Comparison of ENCODE assay signal across 10 cellular contexts in the genomic region with DNA sequence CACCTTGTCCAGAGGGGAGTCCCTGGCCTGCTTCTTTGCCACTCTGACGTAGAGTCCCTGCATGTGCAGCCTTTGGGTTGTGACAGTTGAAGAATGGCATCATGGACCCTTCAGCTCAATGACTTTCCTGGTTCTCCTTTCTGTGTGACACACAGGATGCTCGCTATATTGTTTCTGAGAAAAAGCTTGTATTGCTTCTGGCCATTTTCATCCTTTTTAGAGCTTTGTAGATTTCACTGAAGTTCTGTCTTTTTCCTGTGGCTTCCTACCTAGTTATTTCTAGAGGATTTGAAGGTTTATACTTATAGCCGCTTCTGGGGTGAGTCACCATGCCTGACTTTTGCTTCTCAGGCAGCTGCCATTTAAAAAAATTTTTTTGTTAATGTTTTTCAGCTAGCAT. TPM values are rescaled to one million over a fixed set of nuclear protein-coding genes. Genes with fewer than 3 reads are reported as not detected.
DNase-seq lines count a peak whose midpoint lies in the region; ATAC-seq, FAIRE-seq and TF ChIP-seq lines count a peak whose summit lies in the region.
"Had no signal": no experiment of that assay in that cellular context is flagged by ENCODE, and none has a peak within 500 bp of the region (broad histone marks: within the 10 kb centered on the region; RNA-seq: fewer than 3 reads in every experiment).

No MANE protein-coding gene starts in this region.

- FAIRE-seq in small intestine (lab: Jason Lieb, UNC) = no peak

- H3K4me1 ChIP-seq in small intestine (ENCODE audit: control insufficient read depth in 2 of 2, insufficient read depth in 1 of 2, low read depth in 1 of 2, low read length in 1 of 2) = no peaks in the 10 kb centered on the region

- peaks cover 0 to 5% of the 10 kb centered on the region in 2 donors for H3K36me3 ChIP-seq in small intestine (ENCODE audit: control insufficient read depth in 2 of 2, insufficient read depth in 2 of 2, low read length in 2 of 2)

- no peak overlapping the region for H3K4me3 ChIP-seq in dorsolateral prefrontal cortex
- H3K4me3 ChIP-seq in small intestine (ENCODE audit: low read depth in 1 of 2, low read length in 2 of 2) = no peak overlapping the region

- H3K9me3 ChIP-seq in small intestine (ENCODE audit: control insufficient read depth, low read depth) = no peaks in the 10 kb centered on the region

- intact Hi-C loops in dorsolateral prefrontal cortex (cut with DNase I) = no loop called here

- DNase-seq in dorsolateral prefrontal cortex (no peak), small intestine (no peak), GDM1 (lab: John Stamatoyannopoulos, UW) (no peak), NCI-H1105 treated with DMSO at 0.1 percent for 48 hours (lab: John Stamatoyannopoulos, UW) (no peak)
- DNase-seq: activated CD4-positive, CD25-positive, alpha-beta regulatory T cell treated with anti-CD3 and anti-CD28 coated beads, Interleukin-2, amount 50 U/mL, for 72 hours; naive B cell had no signal

- peak overlapping the region in 32 of 59 donors; percentile 7 to 72 (median 38) for H3K27ac ChIP-seq in dorsolateral prefrontal cortex
- no peak overlapping the region for H3K27ac ChIP-seq in small intestine (ENCODE audit: low read depth in 1 of 2, low read length in 1 of 2)

- ATAC-seq in GM18502 (IDR thresholded peaks at IDR 0.05; ENCODE audit: poor library complexity, unreplicated experiment) (peak; percentile 83), GM21423 (IDR thresholded peaks at IDR 0.05; ENCODE audit: unreplicated experiment) (peak; percentile 89), HG03354 (IDR thresholded peaks at IDR 0.05; ENCODE audit: poor library complexity, severe bottlenecking, unreplicated experiment) (peak; percentile 82), GM19328 (IDR thresholded peaks at IDR 0.05; ENCODE audit: unreplicated experiment) (no peak)

- 80 to 88% (median 87%) methylated on average over 3 of the region's 3 CpGs for WGBS in small intestine, 3 donors

- no peak for TF ChIP-seq CTCF in dorsolateral prefrontal cortex (IDR thresholded peaks at IDR 0.05 in 54 of 56, conservative IDR thresholded peaks at IDR 0.05 in 2 of 56; ENCODE audit: low read depth in 1 of 56, partially characterized antibody in 56 of 56)

- H3K27me3 ChIP-seq in dorsolateral prefrontal cortex (no peaks in the 10 kb centered on the region), small intestine (ENCODE audit: control insufficient read depth in 2 of 2, insufficient read depth in 2 of 2, low read length in 2 of 2) (no peaks in the 10 kb centered on the region)

RNA-seq across cellular contexts. Expression of a gene that starts 27.0 kb away (rescaled TPM):
- total RNA-seq in dorsolateral prefrontal cortex = 100 to 1,000 TPM in 101 of 120 experiments, 10 to 100 TPM in 19; 72.4 to 152 (median 112) TPM
- 100 to 1,000 TPM in 1 of 3 donors, 10 to 100 TPM in 2; 47.2 to 122 (median 62.1) TPM for polyA plus RNA-seq in small intestine

Comparison
In these comparisons a context has a peak if more than half of its experiments do, and no peak if none do; other contexts are left out.
1. H3K27ac ChIP-seq: peak in dorsolateral prefrontal cortex (32 of 59); none in small intestine (0 of 2).